8 cellular contexts compared by ENCODE assay signal in genomic region chr1:204493882-204494280, GRCh38. TPM values are rescaled to one million over a fixed set of nuclear protein-coding genes. Genes with fewer than 3 reads are reported as not detected.
DNase-seq lines count a peak whose midpoint lies in the region; ATAC-seq and TF ChIP-seq lines count a peak whose summit lies in the region.

No MANE protein-coding gene starts in this region.

- H3K4me3 ChIP-seq in GM23338, result peak overlapping the region; percentile 99
- H3K4me3 ChIP-seq in iPS-20b (ENCODE audit: low read length), result peak overlapping the region; percentile 85
- peak overlapping the region; percentile 72 for H3K4me3 ChIP-seq in skeletal muscle satellite cell (ENCODE audit: low read length)

- H3K9me3 Mint-ChIP-seq in GM23338 (no peaks in the 10 kb centered on the region), MCF 10A (ENCODE audit: unreplicated experiment) (no peaks in the 10 kb centered on the region)

- CTCF ChIA-PET in MCF 10A (lab: Yijun Ruan, JAX), result interaction anchor here (0.6 to 20.9 kb wide), 30 partner anchors 10 to 1139 kb away, joined by 3 to 1125 read pairs (median 4); partner anchors contain the start of gene MDM4

- ATAC-seq in GM23338, result peak; percentile 32

- H3K27me3 Mint-ChIP-seq in GM23338 (ENCODE audit: insufficient read depth, low read depth, poor library complexity), result peaks cover 11% of the 10 kb centered on the region
- H3K27me3 Mint-ChIP-seq in MCF 10A (ENCODE audit: insufficient read depth, unreplicated experiment), result peaks cover 47% of the 10 kb centered on the region

- H3K9me3 ChIP-seq in iPS-20b (ENCODE audit: insufficient read depth, low read depth, low read length), result no peaks in the 10 kb centered on the region
- no peaks in the 10 kb centered on the region for H3K9me3 ChIP-seq in skeletal muscle satellite cell (replicated peaks; ENCODE audit: low read length)

- TF ChIP-seq CTCF in GM23338 (conservative IDR thresholded peaks at IDR 0.05; ENCODE audit: low read depth in 2 of 2) (no peak), MCF 10A (IDR thresholded peaks at IDR 0.05; ENCODE audit: unreplicated experiment) (no peak)

- DNase-seq in GM03348 (ENCODE audit: low spot score) (peak; percentile 51), GM23338 (ENCODE audit: low spot score) (peak; percentile 51), LoVo (ENCODE audit: low spot score) (peak; percentile 80), T follicular helper cell (ENCODE audit: low read depth) (peak; percentile 36), MCF 10A (ENCODE audit: unreplicated experiment) (no peak), cortex of kidney (lab: John Stamatoyannopoulos, UW) (no peak)

- H2AFZ ChIP-seq in GM23338, result peak overlapping the region; percentile 96; the same call in 1 of the 2 replicates

- H4K20me1 ChIP-seq in GM23338 (replicated peaks; ENCODE audit: insufficient read depth), result peaks cover 3% of the 10 kb centered on the region

- H3K36me3 Mint-ChIP-seq in GM23338 (ENCODE audit: low read depth) (no peaks in the 10 kb centered on the region; the same call in 2 of the 3 replicates), MCF 10A (ENCODE audit: insufficient read depth, unreplicated experiment) (no peaks in the 10 kb centered on the region)

- H3K36me3 ChIP-seq in GM23338 (ENCODE audit: insufficient read depth), result no peaks in the 10 kb centered on the region
- no peaks in the 10 kb centered on the region for H3K36me3 ChIP-seq in iPS-20b (ENCODE audit: insufficient read depth, low read depth, low read length)
- no peaks in the 10 kb centered on the region for H3K36me3 ChIP-seq in skeletal muscle satellite cell (ENCODE audit: insufficient read depth, low read length)

- intact Hi-C loops in MCF 10A (cut with micrococcal nuclease), result loop anchor here (1.0 to 2.0 kb wide), 4 partner anchors 48 to 83 kb away; partner anchors contain the start of gene PPP1R15B

- peak overlapping the region; percentile 88; the same call in 1 of the 2 replicates for H3K27ac ChIP-seq in GM23338 (ENCODE audit: low read depth)
- peak overlapping the region; percentile 76 for H3K27ac ChIP-seq in iPS-20b (ENCODE audit: low read length)

- H3K27me3 ChIP-seq in GM23338 (ENCODE audit: insufficient read depth) (peaks cover 6% of the 10 kb centered on the region; the same call in 1 of the 2 replicates), iPS-20b (ENCODE audit: insufficient read depth, low read length) (peaks cover 6% of the 10 kb centered on the region; the same call in 1 of the 2 replicates), skeletal muscle satellite cell (ENCODE audit: control insufficient read depth, insufficient read depth, low read length) (peaks cover 78% of the 10 kb centered on the region)

- BruUV-seq in MCF 10A (replicated peaks; lab: Mats Ljungman, UMichigan), result no TSS peak

- peaks cover 22% of the 10 kb centered on the region for H3K4me1 ChIP-seq in GM23338 (ENCODE audit: insufficient read depth)
- peaks cover 18% of the 10 kb centered on the region; the same call in 1 of the 2 replicates for H3K4me1 ChIP-seq in iPS-20b (ENCODE audit: insufficient read depth, low read length)
- peaks cover 16% of the 10 kb centered on the region for H3K4me1 ChIP-seq in skeletal muscle satellite cell (ENCODE audit: control insufficient read depth, insufficient read depth, low read length)

- H3K4me2 ChIP-seq in GM23338 (peak overlapping the region; percentile 82), skeletal muscle satellite cell (ENCODE audit: low read length) (peak overlapping the region; percentile 94)

- peak overlapping the region; percentile 87 for H3K4me3 Mint-ChIP-seq in GM23338
- peak overlapping the region; percentile 86 for H3K4me3 Mint-ChIP-seq in MCF 10A (ENCODE audit: unreplicated experiment)

- no peaks in the 10 kb centered on the region for H3K9me2 ChIP-seq in GM23338 (ENCODE audit: insufficient read depth)

- peaks cover 38% of the 10 kb centered on the region for H3K4me1 Mint-ChIP-seq in GM23338
- H3K4me1 Mint-ChIP-seq in MCF 10A (ENCODE audit: insufficient read depth, unreplicated experiment), result peaks cover 26% of the 10 kb centered on the region

- no peaks in the 10 kb centered on the region; the same call in 1 of the 2 replicates for H3F3A ChIP-seq in GM23338 (replicated peaks; ENCODE audit: low read depth)

- no peak overlapping the region for H3K27ac Mint-ChIP-seq in GM23338
- H3K27ac Mint-ChIP-seq in MCF 10A (ENCODE audit: low read depth, unreplicated experiment), result peak overlapping the region; percentile 17

- H3K79me2 ChIP-seq in GM23338 (replicated peaks; ENCODE audit: insufficient read depth), result peaks cover 34% of the 10 kb centered on the region

- POLR2A ChIA-PET in MCF 10A (lab: Yijun Ruan, JAX), result interaction anchor here (0.6 to 11.8 kb wide), 34 partner anchors 9 to 1686 kb away, joined by 3 to 253 read pairs (median 6); partner anchors contain the start of genes MDM4 and PPP1R15B

- H3K9ac ChIP-seq in iPS-20b (ENCODE audit: low read depth, low read length), result peak overlapping the region; percentile 97
- H3K9ac ChIP-seq in skeletal muscle satellite cell (ENCODE audit: low read depth, low read length), result peak overlapping the region; percentile 47

TF ChIP-seq in GM23338, 12 proteins besides CTCF, POLR2A, EP300 and RAD21:
- TF ChIP-seq NANOG (IDR thresholded peaks at IDR 0.05; ENCODE audit: borderline replicate concordance) (no peak), POLR2AphosphoS5 (IDR thresholded peaks at IDR 0.05; ENCODE audit: low read depth) (no peak), CREB1 (CRISPR knock-in tag; IDR thresholded peaks at IDR 0.05; ENCODE audit: low read depth) (no peak), ETS1 (IDR thresholded peaks at IDR 0.05) (no peak), ZNF114 (CRISPR knock-in tag; IDR thresholded peaks at IDR 0.05) (no peak), EZH2 (IDR thresholded peaks at IDR 0.05; ENCODE audit: low read depth, unreplicated experiment) (no peak), JUNB (IDR thresholded peaks at IDR 0.05; ENCODE audit: unreplicated experiment) (no peak), STAT1 (IDR thresholded peaks at IDR 0.05; ENCODE audit: unreplicated experiment) (no peak), ZNF331 (CRISPR knock-in tag; IDR thresholded peaks at IDR 0.05; ENCODE audit: low read depth) (no peak)

RNA-seq across cellular contexts. Expression of gene PIK3C2B, which starts 0.7 kb away (rescaled TPM):
- total RNA-seq in GM23338 (2014; rRNA removed; shearing (Covaris generic)), result 17.4 and 19.0 TPM in 2 replicates
- polyA plus RNA-seq in GM23338 (2016; fragmentation: Nextera tagmentation; extraction: Ambion mirVana), result 4.8 TPM in 2 replicates
- 3.4 and 4.4 TPM in 2 replicates for total RNA-seq in MCF 10A (2022)
- 2.8 and 3.5 TPM in 2 replicates for total RNA-seq in skeletal muscle satellite cell (2012; rRNA removed)

RNA-seq across cellular contexts. Expression of gene MDM4, which starts 22.3 kb away (rescaled TPM):
- 56.1 and 63.9 TPM in 2 replicates for total RNA-seq in GM23338 (2014; rRNA removed; shearing (Covaris generic))
- 22.7 and 24.8 TPM in 2 replicates for polyA plus RNA-seq in GM23338 (2016; fragmentation: Nextera tagmentation; extraction: Ambion mirVana)
- total RNA-seq in MCF 10A (2022), result 162 and 174 TPM in 2 replicates
- 15.1 and 21.5 TPM in 2 replicates for total RNA-seq in skeletal muscle satellite cell (2012; rRNA removed)

Comparison
In these comparisons a context has a peak if more than half of its experiments do, and no peak if none do; other contexts are left out.
1. DNase-seq: peak in GM03348 (single experiment), GM23338 (single experiment), LoVo (single experiment) and T follicular helper cell (single experiment); none in MCF 10A (single experiment) and cortex of kidney (single experiment).
2. Peak in every context shown above with its lines, with median percentiles within 50 percentile points of each other: H3K4me3 ChIP-seq.